Comparison of ENCODE assay signal across 8 cellular contexts in the genomic region with DNA sequence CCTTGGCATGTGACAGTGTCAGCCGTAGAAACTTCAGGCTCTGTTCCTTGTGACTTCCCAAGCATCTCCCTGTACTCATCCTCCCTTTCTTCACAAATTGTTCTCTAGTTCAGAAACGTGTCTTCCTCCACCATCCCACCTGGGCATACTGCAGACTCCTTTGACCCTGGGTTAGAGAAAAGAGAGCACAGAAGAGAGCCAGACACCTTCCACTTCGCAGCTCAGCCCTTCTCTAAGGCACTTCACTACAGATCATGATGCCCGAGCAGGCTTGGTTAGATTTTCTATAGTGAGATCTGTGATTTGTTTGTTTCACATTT.
A peak's percentile ranks its signal among the peaks of the same experiment; 100 is the strongest.
DNase-seq lines count a peak whose midpoint lies in the region; ATAC-seq and TF ChIP-seq lines count a peak whose summit lies in the region.
"Had no signal": no experiment of that assay in that cellular context is flagged by ENCODE, and none has a peak within 500 bp of the region (broad histone marks: within the 10 kb centered on the region; RNA-seq: fewer than 3 reads in every experiment).

No MANE protein-coding gene starts in this region.

- H3K9me3 ChIP-seq in neural progenitor cell (ENCODE audit: low read depth) = no peaks in the 10 kb centered on the region

- TF ChIP-seq POLR2A in lower leg skin (IDR thresholded peaks at IDR 0.05) = no peak

- peak overlapping the region; percentile 36 for H2AFZ ChIP-seq in neural progenitor cell (replicated peaks)

- no peak overlapping the region for H3K4me2 ChIP-seq in neural progenitor cell

- no peaks in the 10 kb centered on the region for H3K27me3 Mint-ChIP-seq in neural progenitor cell (ENCODE audit: insufficient read depth, low read depth)

- H3K9me3 Mint-ChIP-seq in neural progenitor cell = no peaks in the 10 kb centered on the region
- H3K9me3 Mint-ChIP-seq: activated T-cell treated with anti-CD3 and anti-CD28 coated beads, Interleukin-2, amount 50 U/mL, for 72 hours had no signal

- H3K4me3 ChIP-seq in neural progenitor cell = no peak overlapping the region
- H3K4me3 ChIP-seq in lower leg skin (ENCODE audit: low read depth, poor library complexity, severe bottlenecking) = no peak overlapping the region

- peaks cover 5% of the 10 kb centered on the region for H3F3A ChIP-seq in neural progenitor cell (ENCODE audit: low read depth)

- no peak overlapping the region for H3K9ac ChIP-seq in neural progenitor cell

- peaks cover 3% of the 10 kb centered on the region for H3K4me1 Mint-ChIP-seq in neural progenitor cell

- no peaks in the 10 kb centered on the region for H3K79me2 ChIP-seq in neural progenitor cell (ENCODE audit: low read depth)

- 22 to 24% methylated on average over 4 of the region's 4 CpGs for WGBS in lower leg skin, 2 donors

- no peaks in the 10 kb centered on the region for H3K36me3 ChIP-seq in neural progenitor cell

- H3K36me3 Mint-ChIP-seq in neural progenitor cell = no peaks in the 10 kb centered on the region

- H3K27ac ChIP-seq in neural progenitor cell = no peak overlapping the region

- intact Hi-C loops in lower leg skin (cut with DNase I; ENCODE audit: low total_unique reads) = no loop called here

- ATAC-seq in GM18907 (IDR thresholded peaks at IDR 0.05; ENCODE audit: unreplicated experiment) (peak; percentile 26), GM21786 (IDR thresholded peaks at IDR 0.05; ENCODE audit: unreplicated experiment) (peak; percentile 38), HG03520 (IDR thresholded peaks at IDR 0.05; ENCODE audit: unreplicated experiment) (peak; percentile 17)

- DNase-seq in neural progenitor cell (ENCODE audit: low spot score) = no peak
- no peak for DNase-seq in NCI-H345 (lab: John Stamatoyannopoulos, UW)
- DNase-seq in lower leg skin (ENCODE audit: low spot score in 2 of 2) = no peak
- no peak for DNase-seq in nucleus accumbens (lab: John Stamatoyannopoulos, UW)

- no peaks in the 10 kb centered on the region for H3K4me1 ChIP-seq in neural progenitor cell

- H3K27me3 ChIP-seq in neural progenitor cell = peaks cover 10% of the 10 kb centered on the region

- H4K20me1 ChIP-seq in neural progenitor cell (ENCODE audit: low read depth) = no peaks in the 10 kb centered on the region

- H3K27ac Mint-ChIP-seq in neural progenitor cell = no peak overlapping the region

- no peak overlapping the region for H3K4me3 Mint-ChIP-seq in neural progenitor cell

- TF ChIP-seq CTCF in neural progenitor cell (IDR thresholded peaks at IDR 0.05) (no peak), lower leg skin (IDR thresholded peaks at IDR 0.05) (no peak)
